1 cellular context compared by ENCODE assay signal in the genomic region with DNA sequence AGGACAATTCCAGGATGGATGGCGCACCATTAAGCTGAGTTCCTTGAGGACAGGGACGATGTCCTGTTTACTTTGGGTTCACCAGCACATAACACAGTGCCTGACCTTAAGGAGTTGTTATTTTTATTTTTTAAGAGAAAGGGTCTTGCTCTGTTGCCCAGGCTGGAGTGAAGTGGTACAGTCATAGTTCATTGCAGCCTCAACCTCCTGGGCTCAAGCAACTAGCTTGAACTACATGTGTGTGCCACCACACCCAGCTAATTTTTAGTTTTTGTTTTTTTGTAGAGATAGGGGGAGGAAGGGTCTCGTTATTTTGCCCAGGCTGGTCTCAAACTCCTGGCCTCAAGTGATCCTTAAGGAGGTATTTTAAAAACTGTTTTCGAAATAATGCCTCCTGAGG.
TF ChIP-seq lines count a peak whose summit lies in the region.

No MANE protein-coding gene starts in this region.

TF ChIP-seq in IMR-90, 13 proteins besides CTCF, POLR2A, EP300 and RAD21:
- TF ChIP-seq CEBPB (IDR thresholded peaks at IDR 0.05; ENCODE audit: low read depth, low read length), result no peak
- no peak for TF ChIP-seq FOS (IDR thresholded peaks at IDR 0.05; ENCODE audit: low read depth, low read length)
- TF ChIP-seq, protein P1, sequence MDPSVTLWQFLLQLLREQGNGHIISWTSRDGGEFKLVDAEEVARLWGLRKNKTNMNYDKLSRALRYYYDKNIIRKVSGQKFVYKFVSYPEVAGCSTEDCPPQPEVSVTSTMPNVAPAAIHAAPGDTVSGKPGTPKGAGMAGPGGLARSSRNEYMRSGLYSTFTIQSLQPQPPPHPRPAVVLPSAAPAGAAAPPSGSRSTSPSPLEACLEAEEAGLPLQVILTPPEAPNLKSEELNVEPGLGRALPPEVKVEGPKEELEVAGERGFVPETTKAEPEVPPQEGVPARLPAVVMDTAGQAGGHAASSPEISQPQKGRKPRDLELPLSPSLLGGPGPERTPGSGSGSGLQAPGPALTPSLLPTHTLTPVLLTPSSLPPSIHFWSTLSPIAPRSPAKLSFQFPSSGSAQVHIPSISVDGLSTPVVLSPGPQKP (IDR thresholded peaks at IDR 0.05; ENCODE audit: borderline replicate concordance, low read depth, low read length), result no peak
- TF ChIP-seq BHLHE40 (IDR thresholded peaks at IDR 0.05; ENCODE audit: low read depth, low read length), result no peak
- no peak for TF ChIP-seq RCOR1 (IDR thresholded peaks at IDR 0.05; ENCODE audit: insufficient replicate concordance, low read length)
